In the genomic region with DNA sequence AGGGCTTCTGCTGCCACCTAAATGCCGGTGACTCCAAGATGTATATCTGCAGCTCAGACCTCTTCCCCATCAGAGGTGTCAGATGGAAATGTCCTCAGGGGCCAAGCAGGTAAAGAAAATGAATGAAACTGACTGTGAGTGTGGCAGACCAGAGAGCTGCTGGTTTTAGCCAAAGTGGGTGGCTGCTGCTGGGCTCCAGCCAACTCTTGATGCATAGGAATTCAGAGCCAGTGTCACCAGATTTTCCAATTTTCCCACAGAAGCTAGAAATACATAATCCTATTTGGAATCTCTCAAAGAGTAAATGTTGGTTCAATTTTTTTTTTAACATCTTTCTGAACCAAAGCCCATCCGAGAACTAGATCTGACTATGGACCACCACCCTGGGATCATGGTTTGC, we compare ENCODE assay signal across 24 cellular contexts.
"Had no signal": no experiment of that assay in that cellular context is flagged by ENCODE, and none has a peak within 500 bp of the region (broad histone marks: within the 10 kb centered on the region; RNA-seq: fewer than 3 reads in every experiment).

No MANE protein-coding gene starts in this region.

- H3K36me3 ChIP-seq: heart right ventricle, left lung, prostate gland, sigmoid colon, suprapubic skin, transverse colon, upper lobe of right lung, uterus had no signal

- DNase-seq: effector CD4-positive, alpha-beta T cell; foreskin melanocyte; glutamatergic neuron; heart right ventricle; hippocampal formation; left cardiac atrium; left lung; mesendoderm; naive thymus-derived CD8-positive, alpha-beta T cell; nephron progenitor cell; nucleus accumbens; right cardiac atrium; sigmoid colon; stimulated activated CD4-positive, alpha-beta T cell treated with anti-CD3 and anti-CD28 coated beads, Interleukin-2, amount 100 ng/mL, for 24 hours; stimulated activated CD4-positive, alpha-beta T cell treated with anti-CD3 and anti-CD28 coated beads, Interleukin-4, amount 100 ng/mL, for 24 hours; transverse colon; upper lobe of right lung; uterus had no signal

- H3K4me1 ChIP-seq: left lung, prostate gland, sigmoid colon, suprapubic skin, transverse colon, upper lobe of right lung, uterus had no signal

- H3K27me3 ChIP-seq: dorsolateral prefrontal cortex, left lung, sigmoid colon, suprapubic skin, transverse colon, upper lobe of right lung, uterus had no signal

- H3K4me3 ChIP-seq: dorsolateral prefrontal cortex, heart right ventricle, left lung, prostate gland, sigmoid colon, suprapubic skin, transverse colon, upper lobe of right lung, uterus had no signal

- ATAC-seq: esophagus mucosa; heart right ventricle; left cardiac atrium; left lung; naive thymus-derived CD8-positive, alpha-beta T cell; right cardiac atrium; stimulated activated memory B cell treated with anti-CD40 and anti-IgM and Interleukin-4, amounts not matched to agents 10 μg/mL and 1 μg/mL and 100 μg/mL, for 72 hours; upper lobe of right lung had no signal

- H3K9me3 ChIP-seq: prostate gland, sigmoid colon, suprapubic skin, transverse colon, upper lobe of right lung, uterus had no signal

- H3K27ac ChIP-seq: dorsolateral prefrontal cortex, epithelial cell of prostate, heart right ventricle, left lung, prostate gland, sigmoid colon, suprapubic skin, transverse colon, upper lobe of right lung, uterus had no signal
